ENCODE assay signal across 9 cellular contexts in genomic region chr1:3530086-3530930, GRCh38.
DNase-seq lines count a peak whose midpoint lies in the region; ATAC-seq and TF ChIP-seq lines count a peak whose summit lies in the region.
"Had no signal": no experiment of that assay in that cellular context is flagged by ENCODE, and none has a peak within 500 bp of the region (broad histone marks: within the 10 kb centered on the region; RNA-seq: fewer than 3 reads in every experiment).

No MANE protein-coding gene starts in this region.

- TF ChIP-seq CTCF in CD4-positive, alpha-beta T cell (IDR thresholded peaks at IDR 0.05) = no peak
- peak in 1 of 5 experiments; percentile 13 for TF ChIP-seq CTCF in transverse colon (IDR thresholded peaks at IDR 0.05)

- peak in 2 of 10 experiments; percentile 2 to 4 for DNase-seq in CD4-positive, alpha-beta T cell
- no peak for DNase-seq in adipocyte (ENCODE audit: low read depth)
- DNase-seq in left lobe of liver (ENCODE audit: low spot score) = peak; percentile 55
- peak; percentile 17 for DNase-seq in transverse colon
- no peak for DNase-seq in SKM-1 (lab: John Stamatoyannopoulos, UW; ENCODE audit: unreplicated experiment)

- peak overlapping the region; percentile 71 for H3K27ac Mint-ChIP-seq in CD4-positive, alpha-beta T cell
- no peak overlapping the region for H3K27ac Mint-ChIP-seq in IgD-negative memory B cell

- no peak for TF ChIP-seq EP300 in transverse colon (IDR thresholded peaks at IDR 0.05; ENCODE audit: low read depth)

- H3K27ac ChIP-seq in CD4-positive, alpha-beta T cell (ENCODE audit: low read depth, low read length) = peak overlapping the region; percentile 56
- peak overlapping the region; percentile 74 to 81 (median 78) for H3K27ac ChIP-seq in transverse colon
- H3K27ac ChIP-seq: KMS-11 had no signal

- no peaks in the 10 kb centered on the region for H3K9me3 Mint-ChIP-seq in CD4-positive, alpha-beta T cell
- H3K9me3 Mint-ChIP-seq in IgD-negative memory B cell = no peaks in the 10 kb centered on the region

- intact Hi-C loops in CD4-positive, alpha-beta T cell (cut with DNase I, micrococcal nuclease) = no loop called here
- intact Hi-C loops in transverse colon (cut with DNase I; ENCODE audit: low total_unique reads) = no loop called here

- CTCF ChIA-PET in CD4-positive, alpha-beta T cell (lab: Charles Lee) = no interaction called here

- peak overlapping the region; percentile 81 for H3K9ac ChIP-seq in adipocyte (ENCODE audit: low read length)
- H3K9ac ChIP-seq: KMS-11 had no signal

- no peaks in the 10 kb centered on the region for H3K9me3 ChIP-seq in CD4-positive, alpha-beta T cell (ENCODE audit: control insufficient read depth, low read length)
- H3K9me3 ChIP-seq in adipocyte (ENCODE audit: control insufficient read depth, low read length) (no peaks in the 10 kb centered on the region), transverse colon (no peaks in the 10 kb centered on the region)

- H3K4me3 ChIP-seq in adipocyte (ENCODE audit: low read length) (peak overlapping the region; percentile 77), transverse colon (peak overlapping the region; percentile 45 to 63 (median 54))

- H3K4me1 ChIP-seq in adipocyte (ENCODE audit: control insufficient read depth, insufficient read depth, low read length) = peaks cover 14% of the 10 kb centered on the region
- H3K4me1 ChIP-seq in transverse colon = peaks cover 8 to 27% (median 17%) of the 10 kb centered on the region in 4 donors

- H3K4me3 Mint-ChIP-seq in CD4-positive, alpha-beta T cell = peak overlapping the region; percentile 84
- peak overlapping the region; percentile 67 to 88 (median 82) for H3K4me3 Mint-ChIP-seq in IgD-negative memory B cell

- no peaks in the 10 kb centered on the region for H3K36me3 Mint-ChIP-seq in CD4-positive, alpha-beta T cell (ENCODE audit: low read depth)
- no peaks in the 10 kb centered on the region for H3K36me3 Mint-ChIP-seq in IgD-negative memory B cell

- no peak for TF ChIP-seq POLR2A in transverse colon (IDR thresholded peaks at IDR 0.05)

- POLR2A ChIA-PET in CD4-positive, alpha-beta T cell (lab: Charles Lee) = interaction anchor here (1.0 to 1.8 kb wide), 4 partner anchors 9 to 266 kb away, joined by 3 to 6 read pairs (median 5); partner anchors contain the start of gene LRRC47

- H3K4me1 Mint-ChIP-seq in CD4-positive, alpha-beta T cell (ENCODE audit: low read depth) = peaks cover 27% of the 10 kb centered on the region
- peaks cover 0 to 8% (median 2%) of the 10 kb centered on the region in 3 donors for H3K4me1 Mint-ChIP-seq in IgD-negative memory B cell

- 33% methylated on average over 32 of the region's 32 CpGs; no CpG with 5 or more reads in 1 of the 2 donors for WGBS in transverse colon (ENCODE audit: low coverage in 1 of 2), 2 donors

- no peak for ATAC-seq in CD4-positive, alpha-beta T cell (ENCODE audit: poor library complexity)
- peak; percentile 46 for ATAC-seq in left lobe of liver
- ATAC-seq in HG03457 (IDR thresholded peaks at IDR 0.05; ENCODE audit: unreplicated experiment) = no peak
- ATAC-seq in HG02870 (IDR thresholded peaks at IDR 0.05; ENCODE audit: unreplicated experiment) = no peak

- no peaks in the 10 kb centered on the region for H3K27me3 ChIP-seq in CD4-positive, alpha-beta T cell (ENCODE audit: control insufficient read depth, insufficient read depth, low read length)
- H3K27me3 ChIP-seq in adipocyte (replicated peaks; ENCODE audit: control insufficient read depth, insufficient read depth, low read length) (no peaks in the 10 kb centered on the region), transverse colon (peaks cover 3% of the 10 kb centered on the region)

- no peaks in the 10 kb centered on the region for H3K27me3 Mint-ChIP-seq in CD4-positive, alpha-beta T cell
- no peaks in the 10 kb centered on the region for H3K27me3 Mint-ChIP-seq in IgD-negative memory B cell

- in situ Hi-C loops in transverse colon (cut with MboI; ENCODE audit: low pct_ligation_motif_present in 1 of 4, low pct_unique_long_range_greater_than_20kb in 1 of 4, low sequenced_read_pairs in 3 of 4) = no loop called here

- no peaks in the 10 kb centered on the region for H3K36me3 ChIP-seq in adipocyte (ENCODE audit: control insufficient read depth, insufficient read depth, low read length, severe bottlenecking)
- no peaks in the 10 kb centered on the region for H3K36me3 ChIP-seq in transverse colon

Comparison
In these comparisons a context has a peak if more than half of its experiments do, and no peak if none do; other contexts are left out.
1. DNase-seq: peak in left lobe of liver (single experiment) and transverse colon (single experiment); none in adipocyte (single experiment) and SKM-1 (single experiment).